Comparison of ENCODE assay signal across 1 cellular context in the genomic region with DNA sequence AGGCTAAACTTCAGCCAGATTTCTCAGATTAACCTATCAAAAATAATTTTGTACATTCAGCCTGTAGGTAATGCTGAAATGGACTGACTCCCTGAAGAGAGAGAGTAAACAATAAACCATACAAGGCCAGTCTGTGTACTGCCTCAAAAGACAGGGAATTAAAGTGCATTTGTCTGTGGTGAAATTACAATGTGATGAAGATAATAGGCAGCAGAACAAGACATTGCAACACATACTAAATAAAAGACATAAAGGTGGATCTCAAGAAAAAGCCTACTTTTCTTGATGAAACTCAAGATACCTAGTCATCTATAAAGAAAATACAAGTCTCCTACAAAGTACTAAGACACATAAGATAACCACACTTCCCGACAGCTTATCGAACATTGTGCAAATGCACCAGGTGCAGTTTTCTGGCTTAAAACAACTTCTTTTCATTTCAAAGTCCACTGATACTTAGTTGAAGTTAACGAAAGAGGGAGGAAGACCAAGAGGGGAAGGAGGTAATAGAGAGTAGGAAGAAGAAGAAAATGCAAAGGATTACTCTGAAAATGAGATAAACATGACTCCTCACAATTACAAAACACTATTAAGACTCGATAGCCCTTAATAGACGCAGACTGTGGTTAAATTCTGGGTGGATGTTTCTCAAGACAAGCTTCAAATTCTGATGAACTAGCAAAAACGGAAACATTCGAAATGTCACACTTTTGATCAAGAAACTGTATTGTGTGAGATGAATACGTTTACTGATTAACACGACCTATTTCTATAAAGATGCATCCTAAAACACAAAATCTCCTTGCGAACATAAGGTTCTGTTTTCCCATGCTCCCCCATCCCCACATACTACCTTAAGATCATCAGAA.
TF ChIP-seq lines count a peak whose summit lies in the region.

No MANE protein-coding gene starts in this region.

TF ChIP-seq in WTC11, 78 proteins besides CTCF, POLR2A, EP300 and RAD21 (continued from another document):
- TF ChIP-seq AFF4 (CRISPR knock-in tag; IDR thresholded peaks at IDR 0.05; ENCODE audit: borderline replicate concordance), result no peak
- TF ChIP-seq, protein P1, sequence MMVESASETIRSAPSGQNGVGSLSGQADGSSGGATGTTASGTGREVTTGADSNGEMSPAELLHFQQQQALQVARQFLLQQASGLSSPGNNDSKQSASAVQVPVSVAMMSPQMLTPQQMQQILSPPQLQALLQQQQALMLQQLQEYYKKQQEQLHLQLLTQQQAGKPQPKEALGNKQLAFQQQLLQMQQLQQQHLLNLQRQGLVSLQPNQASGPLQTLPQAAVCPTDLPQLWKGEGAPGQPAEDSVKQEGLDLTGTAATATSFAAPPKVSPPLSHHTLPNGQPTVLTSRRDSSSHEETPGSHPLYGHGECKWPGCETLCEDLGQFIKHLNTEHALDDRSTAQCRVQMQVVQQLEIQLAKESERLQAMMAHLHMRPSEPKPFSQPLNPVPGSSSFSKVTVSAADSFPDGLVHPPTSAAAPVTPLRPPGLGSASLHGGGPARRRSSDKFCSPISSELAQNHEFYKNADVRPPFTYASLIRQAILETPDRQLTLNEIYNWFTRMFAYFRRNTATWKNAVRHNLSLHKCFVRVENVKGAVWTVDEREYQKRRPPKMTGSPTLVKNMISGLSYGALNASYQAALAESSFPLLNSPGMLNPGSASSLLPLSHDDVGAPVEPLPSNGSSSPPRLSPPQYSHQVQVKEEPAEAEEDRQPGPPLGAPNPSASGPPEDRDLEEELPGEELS (CRISPR knock-in tag; IDR thresholded peaks at IDR 0.05), result no peak
TF ChIP-seq in WTC11: peak in this region for 0.
